Comparison of ENCODE assay signal across 8 cellular contexts in genomic region chrX:75155454-75155829, GRCh38.
DNase-seq lines count a peak whose midpoint lies in the region; ATAC-seq, FAIRE-seq and TF ChIP-seq lines count a peak whose summit lies in the region.

No MANE protein-coding gene starts in this region.

- DNase-seq in GM03348 (ENCODE audit: low spot score) = peak; percentile 8
- DNase-seq in KG1 (lab: John Stamatoyannopoulos, UW) = peak; percentile 1
- no peak for DNase-seq in astrocyte of the cerebellum (ENCODE audit: low read depth)
- peak; percentile 35 for DNase-seq in superior temporal gyrus (ENCODE audit: extremely low spot score)
- DNase-seq in NCI-H128 (lab: John Stamatoyannopoulos, UW; ENCODE audit: unreplicated experiment) = no peak
- no peak for DNase-seq in D341Med (ENCODE audit: low spot score)

- no peak for TF ChIP-seq CTCF in astrocyte of the cerebellum (IDR thresholded peaks at IDR 0.05; ENCODE audit: low read depth, low read length, missing control alignments)

- peak overlapping the region; percentile 73 for H3K4me3 ChIP-seq in astrocyte of the cerebellum (ENCODE audit: low read depth, low read length)

- peak; percentile 48 for ATAC-seq in GM21526 (IDR thresholded peaks at IDR 0.05; ENCODE audit: low FRiP score, unreplicated experiment)

- FAIRE-seq in islet of Langerhans (lab: Jason Lieb, UNC) = peak; percentile 17

- in situ Hi-C loops in astrocyte of the cerebellum (cut with HindIII; ENCODE audit: low sequenced_read_pairs) = no loop called here

Comparison
In these comparisons a context has a peak if more than half of its experiments do, and no peak if none do; other contexts are left out.
1. DNase-seq: peak in GM03348 (single experiment), KG1 (single experiment) and superior temporal gyrus (single experiment); none in astrocyte of the cerebellum (single experiment), NCI-H128 (single experiment) and D341Med (single experiment).